In genomic region chr20:667351-668034, GRCh38 we compare ENCODE assay signal across 8 cellular contexts. TPM values are rescaled to one million over a fixed set of nuclear protein-coding genes. Genes with fewer than 3 reads are reported as not detected.
DNase-seq lines count a peak whose midpoint lies in the region; ATAC-seq and TF ChIP-seq lines count a peak whose summit lies in the region.

No MANE protein-coding gene starts in this region.

- POLR2A ChIA-PET in IMR-90 (lab: Charles Lee; ENCODE audit: unreplicated experiment) = no interaction called here

- dilution Hi-C loops in IMR-90 (cut with HindIII; ENCODE audit: low sequenced_read_pairs, unreplicated experiment) = no loop called here

- no peak overlapping the region for H4K8ac ChIP-seq in IMR-90 (ENCODE audit: low read depth in 2 of 2, low read length in 2 of 2)

- H3K9ac ChIP-seq in IMR-90 (ENCODE audit: low read depth, low read length) = no peak overlapping the region

- CTCF ChIA-PET in Calu3 (lab: Charles Lee) (interaction anchor here (0.5 to 1.1 kb wide), 9 partner anchors 9 to 181 kb away, joined by 3 to 9 read pairs (median 4); partner anchors contain the start of gene SLC52A3), IMR-90 (lab: Yijun Ruan, JAX) (interaction anchor here (0.6 to 1.9 kb wide), 12 partner anchors 8 to 315 kb away, joined by 3 to 7 read pairs (median 3); partner anchors contain the start of gene SCRT2)

- H2AFZ ChIP-seq in IMR-90 (replicated peaks; ENCODE audit: low read length, poor library complexity) = peak overlapping the region; percentile 5

- no peak overlapping the region for H3K4ac ChIP-seq in IMR-90 (ENCODE audit: low read depth, low read length)

- H3K18ac ChIP-seq in IMR-90 (ENCODE audit: low read depth, low read length) = no peak overlapping the region

- H4K20me1 ChIP-seq in IMR-90 (ENCODE audit: insufficient read depth, low read length) = no peaks in the 10 kb centered on the region

- H2BK5ac ChIP-seq in IMR-90 (ENCODE audit: low read depth, low read length, poor library complexity, severe bottlenecking) = no peak overlapping the region

- no peak overlapping the region for H3K27ac ChIP-seq in IMR-90 (ENCODE audit: insufficient read depth, low read length)

- H3K23ac ChIP-seq in IMR-90 (ENCODE audit: low read depth, low read length) = no peak overlapping the region

- H3K14ac ChIP-seq in IMR-90 (replicated peaks; ENCODE audit: low read depth, low read length) = no peak overlapping the region

- no peak for TF ChIP-seq POLR2A in IMR-90 (IDR thresholded peaks at IDR 0.05; ENCODE audit: low read depth, low read length)

- WGBS in IMR-90 (ENCODE audit: extremely low coverage in 2 of 2, insufficient read length in 1 of 2), 2 experiments = no CpG with 5 or more reads among the region's 9 CpGs

- TF ChIP-seq CTCF in Calu3 (IDR thresholded peaks at IDR 0.05; ENCODE audit: unreplicated experiment) (peak; percentile 73), IMR-90 (conservative IDR thresholded peaks at IDR 0.05; ENCODE audit: low read depth, low read length) (peak; percentile 70)

- H2BK15ac ChIP-seq in IMR-90 (ENCODE audit: low read depth, low read length) = no peak overlapping the region

- no peaks in the 10 kb centered on the region for H3K36me3 ChIP-seq in IMR-90 (ENCODE audit: control insufficient read depth, insufficient read depth, low read length)

- H3K4me3 ChIP-seq in IMR-90 (ENCODE audit: insufficient read depth, low read depth, low read length) = no peak overlapping the region

- intact Hi-C loops in Calu3 (cut with micrococcal nuclease; ENCODE audit: unreplicated experiment) (no loop called here), IMR-90 (cut with micrococcal nuclease) (loop anchor here (1.0 to 2.0 kb wide), 2 partner anchors 106 to 313 kb away; no protein-coding TSS in a partner anchor)

- H3K9me3 Mint-ChIP-seq in Calu3 (ENCODE audit: low read depth, unreplicated experiment) = no peaks in the 10 kb centered on the region

- H4K91ac ChIP-seq in IMR-90 (ENCODE audit: insufficient read depth, low read depth, low read length) = no peak overlapping the region

- DNase-seq in Calu3 = peak; percentile 70
- DNase-seq in IMR-90 = peak; percentile 34
- DNase-seq in activated CD4-positive, CD25-positive, alpha-beta regulatory T cell treated with anti-CD3 and anti-CD28 coated beads, Interleukin-2, amount 50 U/mL, for 72 hours = peak; percentile 77
- peak; percentile 58 for DNase-seq in cerebellar cortex (ENCODE audit: low spot score)
- peak; percentile 26 for DNase-seq in medulla oblongata (ENCODE audit: extremely low spot score)
- peak; percentile 44 for DNase-seq in stimulated activated CD8-positive, alpha-beta memory T cell treated with anti-CD3 and anti-CD28 coated beads, Interleukin-7, amount 100 ng/mL, for 24 hours (ENCODE audit: low read depth)
- no peak for DNase-seq in GF-D8 (lab: John Stamatoyannopoulos, UW)

- H3K9me3 ChIP-seq in IMR-90 (ENCODE audit: control insufficient read depth, insufficient read depth, low read length) = no peaks in the 10 kb centered on the region

- ATAC-seq in IMR-90 (ENCODE audit: low read depth) (peak; percentile 68), GM19351 (IDR thresholded peaks at IDR 0.05; ENCODE audit: unreplicated experiment) (no peak)

- no peak overlapping the region for H3K27ac Mint-ChIP-seq in Calu3 (ENCODE audit: unreplicated experiment)

- no peak overlapping the region for H2BK20ac ChIP-seq in IMR-90 (ENCODE audit: low read depth, low read length)

- H2BK120ac ChIP-seq in IMR-90 (ENCODE audit: low read depth, low read length) = no peak overlapping the region

- no peak overlapping the region for H3K4me3 Mint-ChIP-seq in Calu3 (ENCODE audit: low read depth, unreplicated experiment)

- H3K9me1 ChIP-seq in IMR-90 (ENCODE audit: insufficient read depth, low read length) = no peaks in the 10 kb centered on the region

- no peaks in the 10 kb centered on the region for H3K79me1 ChIP-seq in IMR-90 (ENCODE audit: low read depth in 1 of 2, low read length in 2 of 2)

- peaks cover 86% of the 10 kb centered on the region for H3K27me3 ChIP-seq in IMR-90 (ENCODE audit: control insufficient read depth, insufficient read depth, low read length)

- H2AK5ac ChIP-seq in IMR-90 (ENCODE audit: low read depth, low read length) = no peak overlapping the region

- H3K56ac ChIP-seq in IMR-90 (ENCODE audit: extremely low read depth, insufficient read depth, low read length) = no peak overlapping the region

- peaks cover 28% of the 10 kb centered on the region for H3K27me3 Mint-ChIP-seq in Calu3 (ENCODE audit: unreplicated experiment)

- H4K5ac ChIP-seq in IMR-90 (ENCODE audit: low read depth, low read length) = no peak overlapping the region

- no peak overlapping the region for H3K4me2 ChIP-seq in IMR-90 (ENCODE audit: low read depth, low read length)

- H3K4me1 Mint-ChIP-seq in Calu3 (ENCODE audit: low read depth, unreplicated experiment) = peaks cover 12% of the 10 kb centered on the region

- TF ChIP-seq RAD21 in IMR-90 (IDR thresholded peaks at IDR 0.05; ENCODE audit: low read length) = peak; percentile 56

- BruUV-seq in Calu3 (replicated peaks; lab: Mats Ljungman, UMichigan) = no TSS peak
- no TSS peak for BruUV-seq in IMR-90 (replicated peaks; lab: Mats Ljungman, UMichigan)

- no peaks in the 10 kb centered on the region for H3K4me1 ChIP-seq in IMR-90 (ENCODE audit: control insufficient read depth, insufficient read depth, low read length)

- no peak overlapping the region for H2AK9ac ChIP-seq in IMR-90 (replicated peaks; ENCODE audit: low read depth, low read length, poor library complexity)

- H3K36me3 Mint-ChIP-seq in Calu3 (ENCODE audit: insufficient read depth, unreplicated experiment) = no peaks in the 10 kb centered on the region

- in situ Hi-C loops in IMR-90 (cut with MboI; ENCODE audit: low sequenced_read_pairs) = no loop called here

TF ChIP-seq in IMR-90, 13 proteins besides CTCF, POLR2A, EP300 and RAD21:
- TF ChIP-seq SMC3 (IDR thresholded peaks at IDR 0.05; ENCODE audit: low read depth, low read length) (peak; percentile 72), NFE2L2 (IDR thresholded peaks at IDR 0.05; ENCODE audit: low read depth, low read length) (no peak), MXI1 (IDR thresholded peaks at IDR 0.05; ENCODE audit: borderline replicate concordance, low read depth, low read length) (no peak), MAZ (IDR thresholded peaks at IDR 0.05; ENCODE audit: borderline replicate concordance, low read depth, low read length) (no peak)

RNA-seq across cellular contexts. Expression of gene SCRT2, which starts 8.1 kb away (rescaled TPM):
- total RNA-seq in Calu3 (2022) = not detected in 2 replicates
- total RNA-seq in IMR-90 (2012; rRNA removed) = not detected in 2 replicates
- polyA plus RNA-seq in IMR-90 (2012; rRNA removed) = not detected in 2 replicates
- polyA plus RNA-seq in IMR-90 (2012; cell fraction: cytosol; rRNA removed) = not detected in 2 replicates
- not detected in 2 replicates for polyA plus RNA-seq in IMR-90 (2012; cell fraction: nucleus; rRNA removed; ENCODE audit: low replicate concordance)

RNA-seq across cellular contexts. Expression of gene SRXN1, which starts 14.5 kb away (rescaled TPM):
- 17.4 and 18.1 TPM in 2 replicates for total RNA-seq in Calu3 (2022)
- total RNA-seq in IMR-90 (2012; rRNA removed) = 63.0 and 71.2 TPM in 2 replicates
- polyA plus RNA-seq in IMR-90 (2012; rRNA removed) = 41.1 and 51.2 TPM in 2 replicates
- polyA plus RNA-seq in IMR-90 (2012; cell fraction: cytosol; rRNA removed) = 16.0 and 36.9 TPM in 2 replicates
- 17.6 and 20.9 TPM in 2 replicates for polyA plus RNA-seq in IMR-90 (2012; cell fraction: nucleus; rRNA removed; ENCODE audit: low replicate concordance)

RNA-seq across cellular contexts. Expression of gene TCF15, which starts 57.4 kb away (rescaled TPM):
- total RNA-seq in Calu3 (2022) = not detected in 2 replicates
- not detected in 2 replicates for total RNA-seq in IMR-90 (2012; rRNA removed)
- not detected in 2 replicates for polyA plus RNA-seq in IMR-90 (2012; rRNA removed)
- polyA plus RNA-seq in IMR-90 (2012; cell fraction: cytosol; rRNA removed) = 0.02 TPM in 1 of 2 replicates, not detected in the other
- not detected in 2 replicates for polyA plus RNA-seq in IMR-90 (2012; cell fraction: nucleus; rRNA removed; ENCODE audit: low replicate concordance)
